10 cellular contexts compared by ENCODE assay signal in the genomic region with DNA sequence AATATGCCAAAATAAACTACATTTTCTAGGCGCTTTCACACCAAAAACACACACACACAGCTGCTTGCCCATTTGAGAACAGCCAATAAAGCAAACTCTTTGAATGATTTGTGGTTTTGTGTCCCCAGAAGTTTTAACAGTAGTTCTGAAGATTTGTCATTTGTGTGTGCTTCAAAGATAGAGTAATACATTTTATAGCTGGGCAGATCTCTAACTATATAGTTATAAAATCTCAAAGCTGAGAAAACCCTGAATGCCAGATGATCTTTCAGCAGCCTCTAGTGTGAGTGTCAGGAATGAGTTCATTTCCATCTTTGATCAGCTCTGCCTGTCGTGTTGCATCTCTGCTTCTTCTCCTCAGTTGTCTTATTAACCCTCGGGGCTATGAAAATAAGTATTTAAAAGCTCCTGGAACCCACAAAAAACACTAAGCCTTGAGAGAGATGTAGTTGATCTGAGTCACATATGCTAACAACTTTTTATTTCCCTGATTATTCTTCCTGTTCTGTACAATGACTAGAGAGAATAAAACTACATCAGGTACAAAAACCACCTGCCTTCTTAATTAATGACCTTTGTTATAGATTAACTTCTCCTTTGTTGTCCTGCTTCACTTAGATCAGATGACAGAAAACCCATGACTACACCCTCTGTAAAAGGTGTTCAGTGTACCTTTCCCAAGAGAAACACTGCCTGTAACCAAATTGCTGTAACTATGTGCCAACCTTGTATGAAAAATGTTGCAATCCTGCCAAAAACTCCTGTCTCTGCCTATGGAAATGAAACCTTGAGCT. TPM values are rescaled to one million over a fixed set of nuclear protein-coding genes. Genes with fewer than 3 reads are reported as not detected.
DNase-seq lines count a peak whose midpoint lies in the region; ATAC-seq and TF ChIP-seq lines count a peak whose summit lies in the region.
"Had no signal": no experiment of that assay in that cellular context is flagged by ENCODE, and none has a peak within 500 bp of the region (broad histone marks: within the 10 kb centered on the region; RNA-seq: fewer than 3 reads in every experiment).

No MANE protein-coding gene starts in this region.

- H3K4me3 ChIP-seq in Loucy (ENCODE audit: low read length, poor library complexity, severe bottlenecking) (peak overlapping the region; percentile 74), Peyer's patch (peak overlapping the region in 2 of 4 donors; percentile 38 to 40)
- H3K4me3 ChIP-seq: HAP-1 had no signal

- H3K9me3 ChIP-seq in Loucy (ENCODE audit: insufficient read depth, low read depth, low read length) = no peaks in the 10 kb centered on the region
- no peaks in the 10 kb centered on the region for H3K9me3 ChIP-seq in Peyer's patch
- H3K9me3 ChIP-seq: HAP-1 had no signal

- peak overlapping the region; percentile 91 for H3K4me2 ChIP-seq in Loucy (ENCODE audit: low read depth, low read length, poor library complexity, severe bottlenecking)

- peaks cover 31% of the 10 kb centered on the region for H3K4me1 ChIP-seq in Loucy (ENCODE audit: insufficient read depth, low read length, poor library complexity, severe bottlenecking)
- peaks cover 0 to 9% (median 0%) of the 10 kb centered on the region in 4 donors for H3K4me1 ChIP-seq in Peyer's patch

- TF ChIP-seq CTCF in Loucy (conservative IDR thresholded peaks at IDR 0.05; ENCODE audit: low read length) = no peak; the same call in 1 of the 2 replicates
- TF ChIP-seq CTCF in Peyer's patch (IDR thresholded peaks at IDR 0.05) = no peak

- H4K20me1 ChIP-seq in Loucy (ENCODE audit: insufficient read depth, low read length, poor library complexity, severe bottlenecking) = no peaks in the 10 kb centered on the region

- H3F3A ChIP-seq in Loucy (ENCODE audit: low read depth) = 0 out of 2 replicates have a peak, but pooled peaks cover 4% of the 10 kb centered on the region

- no peak for TF ChIP-seq POLR2A in Peyer's patch (IDR thresholded peaks at IDR 0.05)

- no peaks in the 10 kb centered on the region for H3K79me2 ChIP-seq in Loucy (ENCODE audit: insufficient read depth, low read length)

- no peaks in the 10 kb centered on the region for H3K36me3 ChIP-seq in Loucy (ENCODE audit: insufficient read depth, low read length)
- H3K36me3 ChIP-seq in Peyer's patch = no peaks in the 10 kb centered on the region
- H3K36me3 ChIP-seq: HAP-1 had no signal

- no peak for DNase-seq in Peyer's patch
- DNase-seq in kidney tubule cell (ENCODE audit: low spot score) = peak; percentile 88
- DNase-seq in substantia nigra (lab: John Stamatoyannopoulos, UW) = peak in 1 of 49 donors; percentile 5
- no peak for DNase-seq in NCI-H82 treated with DMSO at 0.1 percent for 48 hours (lab: John Stamatoyannopoulos, UW; ENCODE audit: unreplicated experiment)
- no peak for DNase-seq in GM19238 (ENCODE audit: insufficient read length, low spot score)
- DNase-seq: central memory CD4-positive, alpha-beta T cell had no signal

- peak overlapping the region; percentile 65 for H3K9ac ChIP-seq in Loucy (ENCODE audit: low read depth, low read length, poor library complexity, severe bottlenecking)

- H3K27ac ChIP-seq in Peyer's patch (peak overlapping the region in 3 of 4 donors; percentile 29 to 84 (median 62)), substantia nigra (ENCODE audit: low read depth, low read length, poor library complexity, severe bottlenecking) (peak overlapping the region; percentile 64)

- no peaks in the 10 kb centered on the region for H3K9me2 ChIP-seq in Loucy (replicated peaks; ENCODE audit: low read depth, low read length)

- no peaks in the 10 kb centered on the region for H3K27me3 ChIP-seq in Loucy (ENCODE audit: insufficient read depth, low read length, poor library complexity, severe bottlenecking)
- no peaks in the 10 kb centered on the region for H3K27me3 ChIP-seq in Peyer's patch

- no peak for ATAC-seq in GM18858 (IDR thresholded peaks at IDR 0.05; ENCODE audit: unreplicated experiment)

- no peak overlapping the region for H2AFZ ChIP-seq in Loucy (ENCODE audit: low read length)

RNA-seq across cellular contexts. Expression of a gene that starts 30.0 kb away (rescaled TPM):
- total RNA-seq in Peyer's patch = 100 to 1,000 TPM in 3 of 4 donors, 1 to 10 TPM in 1; 5.0 to 710 (median 435) TPM
- total RNA-seq: pulmonary artery endothelial cell had no signal
